In genomic region chr4:52964561-52964960, GRCh38 we compare ENCODE assay signal across 24 cellular contexts.
DNase-seq lines count a peak whose midpoint lies in the region; ATAC-seq, FAIRE-seq and TF ChIP-seq lines count a peak whose summit lies in the region.
"Had no signal": no experiment of that assay in that cellular context is flagged by ENCODE, and none has a peak within 500 bp of the region (broad histone marks: within the 10 kb centered on the region; RNA-seq: fewer than 3 reads in every experiment).

No MANE protein-coding gene starts in this region.

- CTCF ChIA-PET in IMR-90 (lab: Yijun Ruan, JAX), result no interaction called here

- H2BK20ac ChIP-seq in IMR-90 (ENCODE audit: low read depth, low read length), result no peak overlapping the region

- H3K79me1 ChIP-seq in IMR-90 (ENCODE audit: low read depth in 1 of 2, low read length in 2 of 2), result no peaks in the 10 kb centered on the region; a peak in 1 of 4 replicates

- no peak overlapping the region for H4K5ac ChIP-seq in IMR-90 (ENCODE audit: low read depth, low read length)

- TF ChIP-seq POLR2A in IMR-90 (IDR thresholded peaks at IDR 0.05; ENCODE audit: low read depth, low read length) (no peak), esophagus muscularis mucosa (IDR thresholded peaks at IDR 0.05; ENCODE audit: low read depth) (no peak)

- no peaks in the 10 kb centered on the region for H4K20me1 ChIP-seq in IMR-90 (ENCODE audit: insufficient read depth, low read length)
- H4K20me1 ChIP-seq: BLaER1 had no signal

- in situ Hi-C loops in IMR-90 (cut with MboI; ENCODE audit: low sequenced_read_pairs), result no loop called here

- no peak overlapping the region for H3K56ac ChIP-seq in IMR-90 (ENCODE audit: extremely low read depth, insufficient read depth, low read length)

- H3K14ac ChIP-seq in IMR-90 (replicated peaks; ENCODE audit: low read depth, low read length), result no peak overlapping the region

- no peak overlapping the region for H3K4ac ChIP-seq in IMR-90 (ENCODE audit: low read depth, low read length)

- no peak overlapping the region for H2BK15ac ChIP-seq in IMR-90 (ENCODE audit: low read depth, low read length)

- no peak overlapping the region for H3K9ac ChIP-seq in IMR-90 (ENCODE audit: low read depth, low read length)
- H3K9ac ChIP-seq: BLaER1 had no signal

- H3K36me3 ChIP-seq in IMR-90 (ENCODE audit: control insufficient read depth, insufficient read depth, low read length) (no peaks in the 10 kb centered on the region), esophagus muscularis mucosa (no peaks in the 10 kb centered on the region)
- H3K36me3 ChIP-seq: BE2C, BLaER1 had no signal

- ATAC-seq in IMR-90 (ENCODE audit: low read depth) (no peak), GM21423 (IDR thresholded peaks at IDR 0.05; ENCODE audit: unreplicated experiment) (no peak)
- ATAC-seq: GM12878 had no signal

- no peak for TF ChIP-seq RAD21 in IMR-90 (IDR thresholded peaks at IDR 0.05; ENCODE audit: low read length)

- H3K27me3 ChIP-seq in IMR-90 (ENCODE audit: control insufficient read depth, insufficient read depth, low read length), result no peaks in the 10 kb centered on the region
- H3K27me3 ChIP-seq in esophagus muscularis mucosa, result no peaks in the 10 kb centered on the region
- H3K27me3 ChIP-seq: BE2C, BLaER1 had no signal

- H2BK5ac ChIP-seq in IMR-90 (ENCODE audit: low read depth, low read length, poor library complexity, severe bottlenecking), result no peak overlapping the region

- H3K27ac ChIP-seq in IMR-90 (ENCODE audit: insufficient read depth, low read length) (no peak overlapping the region), esophagus muscularis mucosa (replicated peaks in 1 of 4) (no peak overlapping the region)
- H3K27ac ChIP-seq: BLaER1 had no signal

- H3K4me2 ChIP-seq in IMR-90 (ENCODE audit: low read depth, low read length), result no peak overlapping the region
- H3K4me2 ChIP-seq: BLaER1 had no signal

- no peaks in the 10 kb centered on the region for H3K9me3 ChIP-seq in IMR-90 (ENCODE audit: control insufficient read depth, insufficient read depth, low read length)
- peaks cover 0 to 3% (median 0%) of the 10 kb centered on the region in 4 donors for H3K9me3 ChIP-seq in esophagus muscularis mucosa
- H3K9me3 ChIP-seq: BE2C had no signal

- peaks cover 2% of the 10 kb centered on the region for H3K9me1 ChIP-seq in IMR-90 (ENCODE audit: insufficient read depth, low read length)

- peak; percentile 58 for FAIRE-seq in urothelium cell line (lab: Jason Lieb, UNC)
- FAIRE-seq: A204.1, GM12878, GM12892, GM18507 had no signal

- H3K4me3 ChIP-seq in IMR-90 (ENCODE audit: insufficient read depth, low read depth, low read length) (no peak overlapping the region), esophagus muscularis mucosa (no peak overlapping the region)
- H3K4me3 ChIP-seq: BLaER1, GM12878 had no signal

- no peak overlapping the region for H4K8ac ChIP-seq in IMR-90 (ENCODE audit: low read depth in 2 of 2, low read length in 2 of 2)

- TF ChIP-seq EP300 in esophagus muscularis mucosa (IDR thresholded peaks at IDR 0.05), result no peak

- no peak overlapping the region for H3K18ac ChIP-seq in IMR-90 (ENCODE audit: low read depth, low read length)

- H2AFZ ChIP-seq in IMR-90 (replicated peaks; ENCODE audit: low read length, poor library complexity), result no peak overlapping the region

- BruUV-seq in IMR-90 (replicated peaks; lab: Mats Ljungman, UMichigan), result no TSS peak

- H2AK5ac ChIP-seq in IMR-90 (ENCODE audit: low read depth, low read length), result no peak overlapping the region

- H2AK9ac ChIP-seq in IMR-90 (replicated peaks; ENCODE audit: low read depth, low read length, poor library complexity), result no peak overlapping the region

- intact Hi-C loops in IMR-90 (cut with micrococcal nuclease), result no loop called here
- intact Hi-C loops in esophagus muscularis mucosa (cut with DNase I), result no loop called here

- no peak overlapping the region for H2BK120ac ChIP-seq in IMR-90 (ENCODE audit: low read depth, low read length)

- H3K4me1 ChIP-seq in IMR-90 (ENCODE audit: control insufficient read depth, insufficient read depth, low read length), result peaks cover 4% of the 10 kb centered on the region
- peaks cover 4 to 25% (median 23%) of the 10 kb centered on the region in 4 donors for H3K4me1 ChIP-seq in esophagus muscularis mucosa
- H3K4me1 ChIP-seq: BLaER1 had no signal

- dilution Hi-C loops in IMR-90 (cut with HindIII; ENCODE audit: low sequenced_read_pairs, unreplicated experiment), result no loop called here

- 83% methylated on average over 1 of the region's 3 CpGs; no CpG with 5 or more reads in 1 of the 2 experiments for WGBS in IMR-90 (ENCODE audit: extremely low coverage in 2 of 2, insufficient read length in 1 of 2), 2 experiments
- WGBS in esophagus muscularis mucosa, result 96% methylated on average over 3 of the region's 3 CpGs

- POLR2A ChIA-PET in IMR-90 (lab: Charles Lee; ENCODE audit: unreplicated experiment), result no interaction called here

- DNase-seq in IMR-90 (no peak), esophagus muscularis mucosa (ENCODE audit: extremely low spot score) (peak; percentile 8), urothelium cell line (ENCODE audit: low spot score) (no peak), SK-N-DZ (ENCODE audit: low spot score) (no peak)
- DNase-seq: 8988T; ACHN; BE2C; CD4-positive, alpha-beta memory T cell; CD4-positive, CD25-positive, alpha-beta regulatory T cell; CD8-positive, alpha-beta memory T cell; COR-L47; DMS 273 treated with DMSO at 0.1 percent for 48 hours; DMS153; DMS53; DMS79; DND-41; EL; GDM1 had no signal

- TF ChIP-seq CTCF in IMR-90 (conservative IDR thresholded peaks at IDR 0.05; ENCODE audit: low read depth, low read length) (no peak), esophagus muscularis mucosa (IDR thresholded peaks at IDR 0.05) (no peak)

- peak overlapping the region; percentile 19; the same call in 1 of the 2 replicates for H4K91ac ChIP-seq in IMR-90 (ENCODE audit: insufficient read depth, low read depth, low read length)

- H3K23ac ChIP-seq in IMR-90 (ENCODE audit: low read depth, low read length), result no peak overlapping the region

TF ChIP-seq in IMR-90, 13 proteins besides CTCF, POLR2A, EP300 and RAD21:
- TF ChIP-seq BHLHE40 (IDR thresholded peaks at IDR 0.05; ENCODE audit: low read depth, low read length) (no peak), SMC3 (IDR thresholded peaks at IDR 0.05; ENCODE audit: low read depth, low read length) (no peak), ELK1 (IDR thresholded peaks at IDR 0.05; ENCODE audit: borderline replicate concordance, low read depth, low read length) (no peak), USF2 (IDR thresholded peaks at IDR 0.05; ENCODE audit: low read depth, low read length) (no peak), CEBPB (IDR thresholded peaks at IDR 0.05; ENCODE audit: low read depth, low read length) (no peak), RFX5 (IDR thresholded peaks at IDR 0.05; ENCODE audit: low read depth, low read length) (no peak), FOS (IDR thresholded peaks at IDR 0.05; ENCODE audit: low read depth, low read length) (no peak)
